In genomic region chr17:2401426-2402221, GRCh38 we compare ENCODE assay signal across 8 cellular contexts. TPM values are rescaled to one million over a fixed set of nuclear protein-coding genes. Genes with fewer than 3 reads are reported as not detected.
A peak's percentile ranks its signal among the peaks of the same experiment; 100 is the strongest.
DNase-seq lines count a peak whose midpoint lies in the region; ATAC-seq, FAIRE-seq and TF ChIP-seq lines count a peak whose summit lies in the region.

No MANE protein-coding gene starts in this region.

- H3K27me3 Mint-ChIP-seq in chondrocyte (ENCODE audit: low read depth) = no peaks in the 10 kb centered on the region

- H4K20me1 ChIP-seq in keratinocyte (ENCODE audit: control insufficient read depth, extremely low read depth, insufficient read depth, low read length) = no peaks in the 10 kb centered on the region

- peak overlapping the region; percentile 93 for H3K27ac ChIP-seq in keratinocyte (ENCODE audit: control insufficient read depth, insufficient read depth, low read length)

- H3K36me3 Mint-ChIP-seq in chondrocyte (ENCODE audit: low read depth) = no peaks in the 10 kb centered on the region

- no peaks in the 10 kb centered on the region for H3K27me3 ChIP-seq in keratinocyte (ENCODE audit: control insufficient read depth, extremely low read depth, insufficient read depth, low read length)

- DNase-seq in AG08396 (ENCODE audit: low spot score) (peak; percentile 94), NCI-H460 (ENCODE audit: extremely low read depth, low read depth) (peak; percentile 99), chondrocyte (ENCODE audit: low spot score) (peak; percentile 100), keratinocyte (ENCODE audit: low read depth, low spot score) (no peak)
- peak; percentile 98 for DNase-seq in activated CD4-positive, alpha-beta T cell treated with anti-CD3 and anti-CD28 coated beads for 24 hours (ENCODE audit: low read depth in 2 of 2)
- peak; percentile 98 to 99 (median 99) for DNase-seq in stimulated activated CD4-positive, alpha-beta T cell treated with anti-CD3 and anti-CD28 coated beads, Interleukin-12 subunit alpha, Interleukin-12 subunit beta, amount 100 ng/mL, for 48 hours (ENCODE audit: low read depth in 2 of 3, low spot score in 1 of 3)

- peak overlapping the region; percentile 90 for H2AFZ ChIP-seq in keratinocyte (ENCODE audit: control insufficient read depth, low read length)

- H3K4me1 Mint-ChIP-seq in chondrocyte (ENCODE audit: low read depth) = peaks cover 60% of the 10 kb centered on the region

- no peaks in the 10 kb centered on the region for H3K9me3 Mint-ChIP-seq in chondrocyte (ENCODE audit: low read depth)

- peaks cover 57% of the 10 kb centered on the region for H3K4me1 ChIP-seq in keratinocyte (ENCODE audit: control insufficient read depth, extremely low read depth, insufficient read depth, low read length)

- H3K9me1 ChIP-seq in keratinocyte (ENCODE audit: control insufficient read depth, extremely low read depth, insufficient read depth, low read length) = no peaks in the 10 kb centered on the region

- peak overlapping the region; percentile 75 to 97 (median 86) for H3K4me3 ChIP-seq in keratinocyte (ENCODE audit: control insufficient read depth in 2 of 3, extremely low read depth in 1 of 3, insufficient read depth in 2 of 3, low read depth in 1 of 3, low read length in 3 of 3)

- dilution Hi-C loops in keratinocyte (cut with MboI; ENCODE audit: extremely low pct_ligation_motif_present, low sequenced_read_pairs) = no loop called here

- no peak for TF ChIP-seq CTCF in chondrocyte (IDR thresholded peaks at IDR 0.05)
- no peak for TF ChIP-seq CTCF in keratinocyte (optimal IDR thresholded peaks at IDR 0.05 in 1 of 3, IDR thresholded peaks at IDR 0.05 in 1 of 3, conservative IDR thresholded peaks at IDR 0.05 in 1 of 3; ENCODE audit: extremely low read depth in 1 of 3, insufficient read depth in 2 of 3, low read length in 3 of 3)

- FAIRE-seq in keratinocyte (lab: Jason Lieb, UNC) = peak; percentile 81

- H3K27ac Mint-ChIP-seq in chondrocyte (ENCODE audit: unreplicated experiment) = peak overlapping the region; percentile 97

- H3K36me3 ChIP-seq in keratinocyte (ENCODE audit: control insufficient read depth in 2 of 2, extremely low read depth in 1 of 2, insufficient read depth in 2 of 2, low read length in 2 of 2) = no peaks in the 10 kb centered on the region

- peak overlapping the region; percentile 99 for H3K9ac ChIP-seq in keratinocyte (ENCODE audit: control insufficient read depth, extremely low read depth, insufficient read depth, low read length)

- H3K4me3 Mint-ChIP-seq in chondrocyte (ENCODE audit: unreplicated experiment) = peak overlapping the region; percentile 97

- ATAC-seq in GM19043 (IDR thresholded peaks at IDR 0.05; ENCODE audit: low read depth, unreplicated experiment) (peak; percentile 40), HG03354 (IDR thresholded peaks at IDR 0.05; ENCODE audit: poor library complexity, severe bottlenecking, unreplicated experiment) (peak; percentile 51)

- H3K9me3 ChIP-seq in keratinocyte (ENCODE audit: control insufficient read depth, low read depth, low read length) = no peaks in the 10 kb centered on the region

- H3K79me2 ChIP-seq in keratinocyte (ENCODE audit: control insufficient read depth, insufficient read depth, low read length) = peaks cover 16% of the 10 kb centered on the region

- H3K4me2 ChIP-seq in keratinocyte (ENCODE audit: control insufficient read depth, extremely low read depth, insufficient read depth, low read depth, low read length) = peak overlapping the region; percentile 73

RNA-seq across cellular contexts. Expression of gene MNT, which starts 0.8 kb away (rescaled TPM):
- 8.0 and 10.1 TPM in 2 replicates for total RNA-seq in NCI-H460 (2014; rRNA removed; shearing (Covaris generic))
- 21.5 and 27.3 TPM in 2 replicates for polyA plus RNA-seq in NCI-H460 (2014; cell fraction: nucleus; rRNA removed)
- total RNA-seq in chondrocyte = 22.7 to 29.8 TPM (median 29.4 TPM) in 3 replicates
- polyA plus RNA-seq in keratinocyte = 2.0 to 3.6 TPM (median 2.3 TPM) in 3 replicates
- polyA plus RNA-seq in keratinocyte (2011; ENCODE audit: low read depth) = 12.9 TPM
- 1.3 and 2.4 TPM in 2 replicates for polyA plus RNA-seq in keratinocyte (2011; cell fraction: cytosol; rRNA removed)
- 12.2 and 20.7 TPM in 2 replicates for polyA plus RNA-seq in keratinocyte (2011; cell fraction: nucleus; rRNA removed)
- polyA plus RNA-seq in keratinocyte (2012; ENCODE audit: low replicate concordance) = 10.4 and 16.5 TPM in 2 replicates
- polyA minus RNA-seq in keratinocyte = 3.8 to 8.5 TPM (median 4.9 TPM) in 3 replicates
- 10.0 TPM for polyA minus RNA-seq in keratinocyte (2011; cell fraction: cytosol; rRNA and poly(A)+ RNA removed)
- 7.6 and 10.6 TPM in 2 replicates for polyA minus RNA-seq in keratinocyte (2011; cell fraction: nucleus; rRNA and poly(A)+ RNA removed)
